In genomic region chr9:27572918-27573698, GRCh38 we compare ENCODE assay signal across 8 cellular contexts. TPM values are rescaled to one million over a fixed set of nuclear protein-coding genes. Genes with fewer than 3 reads are reported as not detected.
A peak's percentile ranks its signal among the peaks of the same experiment; 100 is the strongest.
DNase-seq lines count a peak whose midpoint lies in the region; ATAC-seq lines count a peak whose summit lies in the region.

Gene C9orf72 (minus strand): TSS chr9:27573481. CDS start chr9:27567120, 6,361 bp downstream.

- H3K4me1 Mint-ChIP-seq in activated CD8-positive, alpha-beta T cell treated with anti-CD3 and anti-CD28 coated beads, Interleukin-2, amount 10 ng/mL, durations not matched to agents 7 days and 5 days (ENCODE audit: low read depth) = peaks cover 21% of the 10 kb centered on the region
- H3K4me1 Mint-ChIP-seq in effector memory CD8-positive, alpha-beta T cell (ENCODE audit: low read depth in 2 of 2) = peaks cover 14 to 26% of the 10 kb centered on the region in 2 donors

- peak within 1 kb of the TSS; percentile 79 to 92 for H3K9ac ChIP-seq in mucosa of rectum (ENCODE audit: low read depth in 1 of 2, low read length in 2 of 2)

- H3K4me3 Mint-ChIP-seq in activated CD8-positive, alpha-beta T cell treated with anti-CD3 and anti-CD28 coated beads, Interleukin-2, amount 10 ng/mL, durations not matched to agents 7 days and 5 days = peak within 1 kb of the TSS; percentile 95
- H3K4me3 Mint-ChIP-seq in effector memory CD8-positive, alpha-beta T cell = peak within 1 kb of the TSS; percentile 97

- H3K27ac Mint-ChIP-seq in activated CD8-positive, alpha-beta T cell treated with anti-CD3 and anti-CD28 coated beads, Interleukin-2, amount 10 ng/mL, durations not matched to agents 7 days and 5 days = peak within 1 kb of the TSS; percentile 99
- H3K27ac Mint-ChIP-seq in effector memory CD8-positive, alpha-beta T cell = peak within 1 kb of the TSS; percentile 99 to 100

- CTCF ChIA-PET in activated CD8-positive, alpha-beta T cell treated with anti-CD3 and anti-CD28 coated beads, Interleukin-2, amount 10 ng/mL, durations not matched to agents 7 days and 5 days (lab: Charles Lee) = no interaction called here

- H3K4me3 ChIP-seq in mucosa of rectum (ENCODE audit: low read length in 2 of 2) = peak within 1 kb of the TSS; percentile 74 to 86

- DNase-seq in SKM-1 treated with dmso at 0.1 percent for 144 hours (lab: John Stamatoyannopoulos, UW; ENCODE audit: unreplicated experiment) (peak; percentile 74), SKM-1 (lab: John Stamatoyannopoulos, UW; ENCODE audit: unreplicated experiment) (no peak), NCI-H2081 (lab: John Stamatoyannopoulos, UW) (peak; percentile 83 to 89)
- peak; percentile 85 for DNase-seq in activated CD8-positive, alpha-beta T cell treated with anti-CD3 and anti-CD28 coated beads, Interleukin-2, amount 10 ng/mL, durations not matched to agents 7 days and 5 days
- DNase-seq in effector memory CD8-positive, alpha-beta T cell = peak in 2 of 3 experiments; percentile 81 to 82
- peak; percentile 78 to 79 for DNase-seq in stimulated activated CD8-positive, alpha-beta memory T cell treated with anti-CD3 and anti-CD28 coated beads, Interleukin-7, amount 100 ng/mL, for 1 hour (ENCODE audit: low read depth in 2 of 2)

- peaks cover 1% of the 10 kb centered on the region for H3K36me3 Mint-ChIP-seq in activated CD8-positive, alpha-beta T cell treated with anti-CD3 and anti-CD28 coated beads, Interleukin-2, amount 10 ng/mL, durations not matched to agents 7 days and 5 days (ENCODE audit: low read depth)
- peaks cover 20% of the 10 kb centered on the region for H3K36me3 Mint-ChIP-seq in effector memory CD8-positive, alpha-beta T cell (ENCODE audit: insufficient read depth)

- no peaks in the 10 kb centered on the region for H3K9me3 ChIP-seq in mucosa of rectum (ENCODE audit: control insufficient read depth in 2 of 2, low read length in 2 of 2)

- peaks cover 2% of the 10 kb centered on the region for H3K27me3 Mint-ChIP-seq in activated CD8-positive, alpha-beta T cell treated with anti-CD3 and anti-CD28 coated beads, Interleukin-2, amount 10 ng/mL, durations not matched to agents 7 days and 5 days (ENCODE audit: low read depth)
- H3K27me3 Mint-ChIP-seq in effector memory CD8-positive, alpha-beta T cell = no peaks in the 10 kb centered on the region

- peaks cover 4 to 13% of the 10 kb centered on the region in 2 donors for H3K4me1 ChIP-seq in mucosa of rectum (ENCODE audit: control insufficient read depth in 2 of 2, insufficient read depth in 2 of 2, low read length in 2 of 2)

- POLR2A ChIA-PET in activated CD8-positive, alpha-beta T cell treated with anti-CD3 and anti-CD28 coated beads, Interleukin-2, amount 10 ng/mL, durations not matched to agents 7 days and 5 days (lab: Charles Lee) = interaction anchor here (0.7 to 1.6 kb wide), 6 partner anchors 50 to 680 kb away, joined by 3 to 4 read pairs (median 4); partner anchors contain the start of gene CAAP1

- ATAC-seq in HG02798 (IDR thresholded peaks at IDR 0.05; ENCODE audit: poor library complexity, unreplicated experiment) = peak; percentile 78
- peak; percentile 73 for ATAC-seq in activated CD8-positive, alpha-beta T cell treated with anti-CD3 and anti-CD28 coated beads, Interleukin-2, amount 10 ng/mL, durations not matched to agents 7 days and 5 days
- peak; percentile 71 for ATAC-seq in effector memory CD8-positive, alpha-beta T cell (replicated peaks)

- H3K27me3 ChIP-seq in mucosa of rectum (ENCODE audit: control insufficient read depth in 2 of 2, insufficient read depth in 2 of 2, low read length in 2 of 2) = no peaks in the 10 kb centered on the region

- peak within 1 kb of the TSS; percentile 93 to 97 for H3K27ac ChIP-seq in mucosa of rectum (ENCODE audit: low read depth in 2 of 2, low read length in 2 of 2)

- peaks cover 2% of the 10 kb centered on the region for H3K9me3 Mint-ChIP-seq in activated CD8-positive, alpha-beta T cell treated with anti-CD3 and anti-CD28 coated beads, Interleukin-2, amount 10 ng/mL, durations not matched to agents 7 days and 5 days (ENCODE audit: insufficient read depth)
- H3K9me3 Mint-ChIP-seq in effector memory CD8-positive, alpha-beta T cell = peaks cover 0 to 2% of the 10 kb centered on the region in 2 donors

- H3K36me3 ChIP-seq in mucosa of rectum (ENCODE audit: control insufficient read depth in 2 of 2, insufficient read depth in 2 of 2, low read length in 2 of 2) = no peaks in the 10 kb centered on the region

RNA-seq across cellular contexts. Expression of gene C9orf72, which starts in this region (rescaled TPM):
- total RNA-seq in activated CD8-positive, alpha-beta T cell treated with anti-CD3 and anti-CD28 coated beads, Interleukin-2, amount 10 ng/mL, durations not matched to agents 7 days and 5 days = 10 to 100 TPM in 1 of 2 experiments, 1 to 10 TPM in 1; 7.5 to 10.2 TPM
